In genomic region chr16:17419266-17419665, GRCh38 we compare ENCODE assay signal across 25 cellular contexts. TPM values are rescaled to one million over a fixed set of nuclear protein-coding genes. Genes with fewer than 3 reads are reported as not detected.
DNase-seq lines count a peak whose midpoint lies in the region; ATAC-seq, FAIRE-seq and TF ChIP-seq lines count a peak whose summit lies in the region.
"Had no signal": no experiment of that assay in that cellular context is flagged by ENCODE, and none has a peak within 500 bp of the region (broad histone marks: within the 10 kb centered on the region; RNA-seq: fewer than 3 reads in every experiment).

No MANE protein-coding gene starts in this region.

- H3K14ac ChIP-seq in neuronal stem cell (ENCODE audit: low read length) (no peak overlapping the region), mesenchymal stem cell (ENCODE audit: low read length in 2 of 2) (no peak overlapping the region), H9 (ENCODE audit: insufficient read depth, low read length) (no peak overlapping the region)

- intact Hi-C loops in GM12878 (cut with micrococcal nuclease; ENCODE audit: unreplicated experiment): no loop called here

- H3K79me1 ChIP-seq in neuronal stem cell (ENCODE audit: low read depth, low read length) (peaks cover 5% of the 10 kb centered on the region), mesenchymal stem cell (replicated peaks; ENCODE audit: low read length, poor library complexity, severe bottlenecking) (no peaks in the 10 kb centered on the region), H9 (ENCODE audit: insufficient read depth, low read depth, low read length, poor library complexity, severe bottlenecking) (no peaks in the 10 kb centered on the region)

- no peak for FAIRE-seq in GM12878 (lab: Jason Lieb, UNC)
- FAIRE-seq: A549, D721Med, G401.6, GM12892, GM18507 had no signal

- H3K27me3 ChIP-seq in SU-DHL-6 (ENCODE audit: low read length): no peaks in the 10 kb centered on the region
- H3K27me3 ChIP-seq in GM12878 (replicated peaks in 1 of 2; ENCODE audit: control insufficient read depth in 2 of 2, insufficient read depth in 2 of 2, low read length in 1 of 2): no peaks in the 10 kb centered on the region
- no peaks in the 10 kb centered on the region for H3K27me3 ChIP-seq in neuronal stem cell (ENCODE audit: control insufficient read depth in 3 of 3, insufficient read depth in 3 of 3, low read depth in 1 of 3, low read length in 3 of 3)
- no peaks in the 10 kb centered on the region for H3K27me3 ChIP-seq in mesenchymal stem cell (ENCODE audit: control insufficient read depth in 1 of 2, insufficient read depth in 1 of 2, low read length in 2 of 2)
- H3K27me3 ChIP-seq in H9 (ENCODE audit: insufficient read depth, low read length): no peaks in the 10 kb centered on the region
- H3K27me3 ChIP-seq: BLaER1 treated with 17β-estradiol and CSF1 and Interleukin-3, amounts not matched to agents 10 nM and 100 nM had no signal

- no peaks in the 10 kb centered on the region for H3K27me3 Mint-ChIP-seq in activated T-cell treated with anti-CD3 and anti-CD28 coated beads, Interleukin-2, amount 50 U/mL, for 24 hours
- no peaks in the 10 kb centered on the region; the same call in 1 of the 2 replicates for H3K27me3 Mint-ChIP-seq in H9 (ENCODE audit: low read depth)
- H3K27me3 Mint-ChIP-seq: B cell; CD4-positive, alpha-beta T cell had no signal

- no peak overlapping the region for H4K91ac ChIP-seq in neuronal stem cell (ENCODE audit: low read depth, low read length, poor library complexity)
- H4K91ac ChIP-seq in mesenchymal stem cell (ENCODE audit: low read length): no peak overlapping the region
- no peak overlapping the region for H4K91ac ChIP-seq in H9 (ENCODE audit: insufficient read length, low read depth, low read length)

- TF ChIP-seq CTCF in SU-DHL-6 (IDR thresholded peaks at IDR 0.05; ENCODE audit: insufficient read depth, low read length, poor library complexity, severe bottlenecking): no peak
- TF ChIP-seq CTCF in GM12878 (IDR thresholded peaks at IDR 0.05 in 2 of 3, conservative IDR thresholded peaks at IDR 0.05 in 1 of 3; ENCODE audit: control insufficient read depth in 2 of 3, extremely low read depth in 1 of 3, insufficient read depth in 1 of 3, low read depth in 3 of 3, low read length in 3 of 3): no peak
- TF ChIP-seq CTCF in H9 (conservative IDR thresholded peaks at IDR 0.05): no peak

- H2AK5ac ChIP-seq in neuronal stem cell (ENCODE audit: low read depth, low read length) (no peak overlapping the region), mesenchymal stem cell (ENCODE audit: low read length, severe bottlenecking) (no peak overlapping the region), H9 (ENCODE audit: insufficient read length, low read length) (no peak overlapping the region)

- H3K18ac ChIP-seq in neuronal stem cell (ENCODE audit: low read length) (no peak overlapping the region), mesenchymal stem cell (ENCODE audit: low read depth in 1 of 2, low read length in 2 of 2) (no peak overlapping the region), H9 (ENCODE audit: insufficient read length, low read depth, low read length) (no peak overlapping the region)

- no peak overlapping the region for H2BK12ac ChIP-seq in neuronal stem cell (ENCODE audit: low read length)
- H2BK12ac ChIP-seq in mesenchymal stem cell (ENCODE audit: low read length in 2 of 2): no peak overlapping the region
- no peak overlapping the region for H2BK12ac ChIP-seq in H9 (ENCODE audit: insufficient read length, low read depth, low read length)

- H3K4me2 ChIP-seq in SU-DHL-6 (ENCODE audit: low read depth, low read length, poor library complexity, severe bottlenecking): no peak overlapping the region
- no peak overlapping the region for H3K4me2 ChIP-seq in GM12878 (ENCODE audit: control insufficient read depth, insufficient read depth)
- no peak overlapping the region for H3K4me2 ChIP-seq in neuronal stem cell (ENCODE audit: insufficient read depth, low read length, poor library complexity, severe bottlenecking)
- H3K4me2 ChIP-seq in mesenchymal stem cell (ENCODE audit: low read length, poor library complexity, severe bottlenecking): no peak overlapping the region
- H3K4me2 ChIP-seq in H9 (ENCODE audit: insufficient read depth, insufficient read length, low read length): no peak overlapping the region
- H3K4me2 ChIP-seq: A549; BLaER1 treated with 17β-estradiol and CSF1 and Interleukin-3, amounts not matched to agents 10 nM and 100 nM had no signal

- no peak overlapping the region for H3K56ac ChIP-seq in H9 (ENCODE audit: insufficient read length, low read depth, low read length)

- no peak for TF ChIP-seq RAD21 in GM12878 (IDR thresholded peaks at IDR 0.05; ENCODE audit: insufficient read depth, low read depth, low read length)

- peak overlapping the region; percentile 31 for H4K8ac ChIP-seq in neuronal stem cell (ENCODE audit: low read depth, low read length)
- H4K8ac ChIP-seq in mesenchymal stem cell (ENCODE audit: low read length): no peak overlapping the region
- H4K8ac ChIP-seq in H9 (replicated peaks; ENCODE audit: insufficient read length, low read depth, low read length): no peak overlapping the region

- peak overlapping the region; percentile 47 for H3K27ac Mint-ChIP-seq in activated T-cell treated with anti-CD3 and anti-CD28 coated beads, Interleukin-2, amount 50 U/mL, for 24 hours
- no peak overlapping the region for H3K27ac Mint-ChIP-seq in H9
- H3K27ac Mint-ChIP-seq: B cell; CD4-positive, alpha-beta T cell; CD8-positive, alpha-beta T cell had no signal

- ATAC-seq in GM12878 (no peak), GM21515 (IDR thresholded peaks at IDR 0.05; ENCODE audit: unreplicated experiment) (no peak)
- ATAC-seq: A549; CD8-positive, alpha-beta T cell had no signal

- peaks cover 42% of the 10 kb centered on the region for H3K79me2 ChIP-seq in SU-DHL-6 (ENCODE audit: insufficient read depth, low read length)
- H3K79me2 ChIP-seq in GM12878 (ENCODE audit: control insufficient read depth, insufficient read depth, low read length): no peaks in the 10 kb centered on the region
- no peaks in the 10 kb centered on the region for H3K79me2 ChIP-seq in H9 (ENCODE audit: insufficient read depth, low read length)

- no peak overlapping the region for H4K5ac ChIP-seq in H9 (ENCODE audit: insufficient read length, low read depth, low read length)

- TF ChIP-seq POLR2A in GM12878 (IDR thresholded peaks at IDR 0.05; ENCODE audit: low read depth, low read length): no peak

- H3K4me1 Mint-ChIP-seq in activated T-cell treated with anti-CD3 and anti-CD28 coated beads, Interleukin-2, amount 50 U/mL, for 24 hours (ENCODE audit: low read depth): peaks cover 41% of the 10 kb centered on the region
- H3K4me1 Mint-ChIP-seq in H9: peaks cover 49 to 56% of the 10 kb centered on the region in 2 experiments

- H2AFZ ChIP-seq in SU-DHL-6 (ENCODE audit: low read depth, low read length, severe bottlenecking): no peak overlapping the region
- no peak overlapping the region for H2AFZ ChIP-seq in GM12878 (ENCODE audit: control insufficient read depth, low read depth, low read length)
- no peak overlapping the region for H2AFZ ChIP-seq in neuronal stem cell (ENCODE audit: low read length)
- no peak overlapping the region for H2AFZ ChIP-seq in mesenchymal stem cell (ENCODE audit: low read depth, low read length)
- H2AFZ ChIP-seq in H9 (ENCODE audit: low read length): no peak overlapping the region

- no peak overlapping the region for H3K4ac ChIP-seq in neuronal stem cell (ENCODE audit: low read length)
- no peak overlapping the region for H3K4ac ChIP-seq in mesenchymal stem cell (ENCODE audit: low read depth in 1 of 2, low read length in 2 of 2)
- no peak overlapping the region for H3K4ac ChIP-seq in H9 (ENCODE audit: low read depth, low read length)

- H2BK15ac ChIP-seq in neuronal stem cell (ENCODE audit: low read length) (no peak overlapping the region), mesenchymal stem cell (ENCODE audit: low read depth, poor library complexity, severe bottlenecking) (no peak overlapping the region), H9 (ENCODE audit: low read depth, low read length) (no peak overlapping the region)

- CTCF ChIA-PET in GM12878 (lab: Yijun Ruan, JAX): interaction anchor here (0.8 to 2.6 kb wide), 5 partner anchors 14 to 160 kb away, joined by 3 to 14 read pairs (median 3); no protein-coding TSS in a partner anchor

- H3K23ac ChIP-seq in neuronal stem cell (ENCODE audit: low read depth, low read length, poor library complexity) (no peak overlapping the region), mesenchymal stem cell (ENCODE audit: low read length in 2 of 2) (no peak overlapping the region), H9 (ENCODE audit: insufficient read length, low read depth, low read length) (no peak overlapping the region)

- no peak overlapping the region for H3K9ac ChIP-seq in SU-DHL-6 (ENCODE audit: low read length)
- H3K9ac ChIP-seq in GM12878 (ENCODE audit: control insufficient read depth, insufficient read depth, low read length): no peak overlapping the region
- H3K9ac ChIP-seq in neuronal stem cell (ENCODE audit: low read depth, low read length, poor library complexity): no peak overlapping the region
- no peak overlapping the region for H3K9ac ChIP-seq in mesenchymal stem cell (ENCODE audit: low read length)
- H3K9ac ChIP-seq in H9 (ENCODE audit: extremely low read depth, insufficient read length, low read length): no peak overlapping the region
- H3K9ac ChIP-seq: BLaER1 treated with 17β-estradiol and CSF1 and Interleukin-3, amounts not matched to agents 10 nM and 100 nM had no signal

- WGBS in GM12878 (ENCODE audit: insufficient coverage, insufficient replicate concordance, low lambda C conversion rate, missing lambda C conversion rate): 98% methylated on average over 4 of the region's 4 CpGs
- WGBS in neuronal stem cell (ENCODE audit: extremely low coverage in 2 of 2, insufficient read length in 2 of 2, insufficient replicate concordance in 1 of 2), 2 donors: no CpG with 5 or more reads among the region's 4 CpGs
- 85% methylated on average over 4 of the region's 4 CpGs for WGBS in mesenchymal stem cell
- no CpG with 5 or more reads among the region's 4 CpGs for WGBS in H9 (ENCODE audit: extremely low coverage, insufficient read length, low lambda C conversion rate)

- H3K9me3 Mint-ChIP-seq in activated T-cell treated with anti-CD3 and anti-CD28 coated beads, Interleukin-2, amount 50 U/mL, for 24 hours: peaks cover 5% of the 10 kb centered on the region
- peaks cover 3% of the 10 kb centered on the region in 2 experiments; a peak in 2 of 5 replicates for H3K9me3 Mint-ChIP-seq in H9
- H3K9me3 Mint-ChIP-seq: CD4-positive, alpha-beta T cell; CD8-positive, alpha-beta T cell had no signal

- H4K20me1 ChIP-seq in SU-DHL-6 (ENCODE audit: low read depth, low read length) (no peaks in the 10 kb centered on the region), GM12878 (ENCODE audit: control insufficient read depth, insufficient read depth) (no peaks in the 10 kb centered on the region), H9 (ENCODE audit: control insufficient read depth, insufficient read depth, insufficient read length) (no peaks in the 10 kb centered on the region)

- H3K23me2 ChIP-seq in H9 (ENCODE audit: insufficient read length, low read depth, low read length, poor library complexity, severe bottlenecking): no peaks in the 10 kb centered on the region

- H2BK5ac ChIP-seq in neuronal stem cell (ENCODE audit: low read length): no peak overlapping the region
- H2BK5ac ChIP-seq in mesenchymal stem cell (ENCODE audit: low read depth, low read length, poor library complexity, severe bottlenecking): no peak overlapping the region
- no peak overlapping the region for H2BK5ac ChIP-seq in H9 (ENCODE audit: insufficient read length, low read length)

- POLR2A ChIA-PET in GM12878 (lab: Charles Lee): interaction anchor here (1.0 to 1.3 kb wide), 2 partner anchors 14 to 21 kb away, joined by 3 read pairs; no protein-coding TSS in a partner anchor

- no peak overlapping the region for H3K4me3 Mint-ChIP-seq in activated T-cell treated with anti-CD3 and anti-CD28 coated beads, Interleukin-2, amount 50 U/mL, for 24 hours
- no peak overlapping the region for H3K4me3 Mint-ChIP-seq in H9
- H3K4me3 Mint-ChIP-seq: B cell; CD4-positive, alpha-beta T cell; CD8-positive, alpha-beta T cell had no signal

- H2BK20ac ChIP-seq in H9 (ENCODE audit: low read depth, low read length, poor library complexity, severe bottlenecking): no peak overlapping the region

- RAD21 ChIA-PET in GM12878 (lab: Charles Lee; ENCODE audit: unreplicated experiment): interaction anchor here (0.6 to 4.7 kb wide), 4 partner anchors 9 to 141 kb away, joined by 3 to 111 read pairs (median 3); no protein-coding TSS in a partner anchor

- no peaks in the 10 kb centered on the region for H3K9me2 ChIP-seq in SU-DHL-6 (replicated peaks; ENCODE audit: insufficient read depth, low read length)

- no TSS peak for BruUV-seq in GM12878 (replicated peaks; lab: Mats Ljungman, UMichigan)

- H3K4me3 ChIP-seq in SU-DHL-6 (ENCODE audit: insufficient read depth, low read length, poor library complexity, severe bottlenecking) (no peak overlapping the region), GM12878 (no peak overlapping the region), neuronal stem cell (ENCODE audit: low read length in 2 of 2) (no peak overlapping the region), mesenchymal stem cell (ENCODE audit: insufficient read depth in 1 of 2, low read depth in 1 of 2, low read length in 2 of 2) (no peak overlapping the region)
- H3K4me3 ChIP-seq: A549; BLaER1 treated with 17β-estradiol and CSF1 and Interleukin-3, amounts not matched to agents 10 nM and 100 nM had no signal

- no peaks in the 10 kb centered on the region for H3K9me3 ChIP-seq in SU-DHL-6 (ENCODE audit: insufficient read depth, low read length)
- H3K9me3 ChIP-seq in GM12878 (replicated peaks; ENCODE audit: control insufficient read depth, insufficient read depth, low read length): peaks cover 4% of the 10 kb centered on the region; the same call in 2 of the 3 replicates
- H3K9me3 ChIP-seq in neuronal stem cell (replicated peaks in 1 of 2; ENCODE audit: control insufficient read depth in 2 of 2, insufficient read depth in 1 of 2, low read depth in 1 of 2, low read length in 2 of 2): peaks cover 0 to 3% of the 10 kb centered on the region in 2 donors
- no peaks in the 10 kb centered on the region for H3K9me3 ChIP-seq in mesenchymal stem cell (ENCODE audit: control insufficient read depth, low read length)
- H3K9me3 ChIP-seq in H9 (ENCODE audit: control insufficient read depth, low read depth, low read length): no peaks in the 10 kb centered on the region
- H3K9me3 ChIP-seq: Caco-2 had no signal

- peaks cover 14% of the 10 kb centered on the region for H3F3A ChIP-seq in SU-DHL-6 (ENCODE audit: insufficient read depth)

- H3K27ac ChIP-seq in SU-DHL-6 (ENCODE audit: low read depth, low read length) (peak overlapping the region; percentile 22; the same call in 1 of the 2 replicates), GM12878 (ENCODE audit: control insufficient read depth, insufficient read depth) (no peak overlapping the region), neuronal stem cell (replicated peaks; ENCODE audit: low read length) (no peak overlapping the region), mesenchymal stem cell (ENCODE audit: low read length, poor library complexity, severe bottlenecking) (no peak overlapping the region), H9 (ENCODE audit: insufficient read length, low read depth, low read length) (no peak overlapping the region)
- H3K27ac ChIP-seq: 22Rv1, A549, C4-2B had no signal

- DNase-seq in activated T-cell treated with anti-CD3 and anti-CD28 coated beads, Interleukin-2, amount 50 U/mL, for 24 hours: no peak
- no peak for DNase-seq in activated T-cell treated with anti-CD3 and anti-CD28 coated beads for 4 hours
- DNase-seq in GM12878 (ENCODE audit: low read depth, low spot score): no peak
- no peak for DNase-seq in neuronal stem cell (ENCODE audit: low spot score)
- DNase-seq in mesenchymal stem cell: no peak
- no peak for DNase-seq in H9
- DNase-seq: AML-193; Caco-2; Calu3; CD4-positive, alpha-beta T cell; CD8-positive, alpha-beta T cell; DMS79 treated with DMSO at 0.1 percent for 48 hours; GF-D8 had no signal

- H3K36me3 ChIP-seq in SU-DHL-6 (ENCODE audit: low read length): peaks cover 6% of the 10 kb centered on the region
- no peaks in the 10 kb centered on the region for H3K36me3 ChIP-seq in GM12878 (ENCODE audit: control insufficient read depth in 2 of 2, insufficient read depth in 2 of 2, low read length in 1 of 2)
- H3K36me3 ChIP-seq in neuronal stem cell (replicated peaks in 1 of 2; ENCODE audit: control insufficient read depth in 2 of 2, insufficient read depth in 2 of 2, low read length in 2 of 2): no peaks in the 10 kb centered on the region
- peaks cover 0 to 15% of the 10 kb centered on the region in 2 experiments for H3K36me3 ChIP-seq in mesenchymal stem cell (ENCODE audit: control insufficient read depth in 1 of 2, insufficient read depth in 2 of 2, low read depth in 1 of 2, low read length in 2 of 2)

- in situ Hi-C loops in GM12878 (cut with MboI): loop anchor here (5.0 kb wide), 1 partner anchor 157 kb away; no protein-coding TSS in a partner anchor

- no peaks in the 10 kb centered on the region for H3K36me3 Mint-ChIP-seq in activated T-cell treated with anti-CD3 and anti-CD28 coated beads, Interleukin-2, amount 50 U/mL, for 24 hours (ENCODE audit: low read depth)
- H3K36me3 Mint-ChIP-seq in H9 (ENCODE audit: insufficient read depth in 1 of 3, low read depth in 3 of 3): peaks cover 5 to 13% (median 6%) of the 10 kb centered on the region in 3 experiments; a peak in 5 of 7 replicates
- H3K36me3 Mint-ChIP-seq: CD8-positive, alpha-beta T cell had no signal

- H3T11ph ChIP-seq in H9 (ENCODE audit: low read length): no peak overlapping the region

- TF ChIP-seq EP300 in GM12878 (IDR thresholded peaks at IDR 0.05; ENCODE audit: borderline replicate concordance in 1 of 2, control insufficient read depth in 1 of 2, low read depth in 2 of 2, low read length in 2 of 2): no peak

- SMC1A ChIA-PET in GM12878 (lab: Charles Lee; ENCODE audit: uncharacterized antibody, unreplicated experiment): interaction anchor here (0.7 to 7.3 kb wide), 10 partner anchors 14 to 214 kb away, joined by 3 to 110 read pairs (median 3); no protein-coding TSS in a partner anchor

- H3K4me1 ChIP-seq in GM12878 (ENCODE audit: control insufficient read depth, insufficient read depth, low read length) (peaks cover 35% of the 10 kb centered on the region), neuronal stem cell (ENCODE audit: control insufficient read depth in 2 of 2, insufficient read depth in 1 of 2, low read depth in 1 of 2, low read length in 2 of 2) (peaks cover 12 to 17% of the 10 kb centered on the region in 2 donors), mesenchymal stem cell (ENCODE audit: control insufficient read depth, insufficient read depth, low read depth, low read length) (no peaks in the 10 kb centered on the region), H9 (ENCODE audit: insufficient read depth, low read length) (peaks cover 3% of the 10 kb centered on the region; the same call in 1 of the 2 replicates)
- H3K4me1 ChIP-seq: A549, Caco-2 had no signal

- H2BK120ac ChIP-seq in neuronal stem cell (ENCODE audit: low read depth, low read length) (no peak overlapping the region), mesenchymal stem cell (ENCODE audit: low read depth, low read length) (no peak overlapping the region), H9 (ENCODE audit: low read depth, low read length, poor library complexity, severe bottlenecking) (no peak overlapping the region)

RNA-seq across cellular contexts. Expression of gene XYLT1, which starts 51.5 kb away (rescaled TPM):
- 112 and 126 TPM in 2 replicates for total RNA-seq in GM12878 (2013; cell fraction: nucleolus; rRNA removed)
- total RNA-seq in GM12878 (2014; rRNA removed): 5.6 and 7.1 TPM in 2 replicates
- total RNA-seq in GM12878 (2014; rRNA removed; fragmentation: Illumina TruSeq; extraction: Trizol): 7.7 and 7.8 TPM in 2 replicates
- total RNA-seq in GM12878 (2021): 13.2 and 14.8 TPM in 2 replicates
- 3.0 TPM for polyA plus RNA-seq in GM12878 (2011; ENCODE audit: low read depth)
- 5.4 and 6.8 TPM in 2 replicates for polyA plus RNA-seq in GM12878 (2011; rRNA removed)
- polyA plus RNA-seq in GM12878 (2011; cell fraction: cytosol; rRNA removed): 7.2 and 8.6 TPM in 2 replicates
- 12.2 and 13.9 TPM in 2 replicates for polyA plus RNA-seq in GM12878 (2011; cell fraction: nucleus; rRNA removed)
- 2.4 and 4.1 TPM in 2 replicates for polyA plus RNA-seq in GM12878 (2012)
- polyA plus RNA-seq in GM12878 (2014; fragmentation: Illumina TruSeq; extraction: Trizol): 5.8 and 6.9 TPM in 2 replicates
- polyA plus RNA-seq in GM12878 (2014; fragmentation: Nextera tagmentation; extraction: Ambion mirVana): 1 to 10 TPM in 1 of 2 experiments, under 1 TPM in 1; 0.88 to 1.1 TPM
- polyA plus RNA-seq in GM12878 (2014; rRNA removed): 4.9 and 5.0 TPM in 2 replicates
- 1 to 10 TPM; 2.9 to 3.2 TPM for polyA plus RNA-seq in GM12878 (2016; fragmentation: Nextera tagmentation; extraction: Ambion mirVana)
- polyA minus RNA-seq in GM12878 (2011; rRNA and poly(A)+ RNA removed): 32.4 and 49.0 TPM in 2 replicates
- polyA minus RNA-seq in GM12878 (2011; cell fraction: cytosol; rRNA and poly(A)+ RNA removed): 8.1 and 8.3 TPM in 2 replicates
- polyA minus RNA-seq in GM12878 (2011; cell fraction: nucleus; rRNA and poly(A)+ RNA removed): 29.5 and 43.6 TPM in 2 replicates
- 6.1 TPM for polyA plus RNA-seq in neuronal stem cell (2013, experiment 1 of 2)
- polyA plus RNA-seq in neuronal stem cell (2013, experiment 2 of 2): 6.3 TPM
- 0.01 TPM for polyA plus RNA-seq in mesenchymal stem cell (2013, experiment 1 of 2)
- polyA plus RNA-seq in mesenchymal stem cell (2013, experiment 2 of 2): 0.03 TPM
- 14.2 and 14.5 TPM in 2 replicates for total RNA-seq in H9 (2021)
- total RNA-seq: A172 had no signal
